In the genomic region with DNA sequence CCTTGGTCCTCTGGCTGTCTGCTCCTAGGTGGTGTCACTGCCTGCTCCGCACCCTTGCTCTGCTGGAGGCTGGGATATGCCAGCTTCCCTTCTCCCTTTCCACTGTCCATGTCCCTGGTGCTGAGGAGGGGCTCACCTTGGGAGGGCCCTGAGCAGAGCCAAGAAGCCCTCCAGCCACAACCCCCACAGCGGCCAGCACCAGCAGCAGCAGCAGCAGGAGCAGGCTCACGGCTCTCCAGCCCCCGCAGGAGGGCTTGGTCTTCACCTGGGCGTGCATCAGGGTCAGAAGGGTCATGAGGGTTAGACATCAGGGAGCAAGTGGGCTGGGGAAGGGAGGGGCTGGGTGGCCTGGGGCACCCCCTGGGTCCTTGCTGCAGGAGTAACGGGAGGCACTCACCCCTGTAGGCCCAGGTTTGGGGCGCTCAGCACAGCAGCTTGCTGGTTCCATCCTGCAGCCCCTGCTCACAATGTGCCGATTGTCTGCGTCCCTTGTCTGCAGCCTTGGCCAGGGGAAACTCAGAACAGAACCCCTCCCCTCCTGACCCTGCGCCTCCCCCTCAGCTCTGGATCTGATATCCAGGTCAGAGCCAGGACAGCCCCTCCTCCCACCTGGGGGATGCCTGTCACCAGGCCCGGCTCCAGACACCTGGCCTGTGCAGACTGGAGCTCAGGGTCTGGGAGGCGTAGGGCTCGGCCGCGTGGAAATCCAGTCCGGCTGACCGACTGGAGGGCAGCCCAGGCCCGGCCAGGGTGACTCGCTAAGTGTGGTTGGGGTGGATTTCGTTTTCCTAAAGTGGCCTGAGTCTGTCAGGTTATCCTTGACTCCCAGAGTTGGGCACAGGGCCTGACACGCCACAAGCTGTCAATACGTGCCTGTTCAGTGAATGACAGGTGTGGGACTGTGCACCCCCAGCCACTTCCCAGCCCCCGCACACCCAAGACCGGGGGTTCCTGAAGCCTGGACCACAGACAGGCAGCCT, we compare ENCODE assay signal across 10 cellular contexts. TPM values are rescaled to one million over a fixed set of nuclear protein-coding genes. Genes with fewer than 3 reads are reported as not detected.
DNase-seq lines count a peak whose midpoint lies in the region; ATAC-seq, FAIRE-seq and TF ChIP-seq lines count a peak whose summit lies in the region.
"Had no signal": no experiment of that assay in that cellular context is flagged by ENCODE, and none has a peak within 500 bp of the region (broad histone marks: within the 10 kb centered on the region; RNA-seq: fewer than 3 reads in every experiment).

Gene BRICD5, minus strand, starts transcription at position 478 of the 980 bp plus-strand sequence. Its CDS starts 30 bp downstream, at position 448.

- DNase-seq in HepG2 (ENCODE audit: low spot score): peak; percentile 76
- no peak for DNase-seq in right lobe of liver
- peak; percentile 61 for DNase-seq in WTC11 (ENCODE audit: low spot score)
- peak; percentile 82 for DNase-seq in left kidney (ENCODE audit: low read depth, low spot score)
- DNase-seq in upper lobe of left lung: no peak
- no peak for DNase-seq in T-helper 9 cell
- DNase-seq in cerebellar nuclear complex (lab: John Stamatoyannopoulos, UW): no peak
- DNase-seq: occipital lobe, SW 1271 had no signal

- in situ Hi-C loops in HepG2 (cut with HindIII; ENCODE audit: extremely low pct_ligation_motif_present, low pct_unique_long_range_greater_than_20kb): no loop called here

- peaks cover 52% of the 10 kb centered on the region for H3K4me1 ChIP-seq in HepG2 (ENCODE audit: insufficient read depth, low read length)
- H3K4me1 ChIP-seq in right lobe of liver: peaks cover 0 to 27% (median 15%) of the 10 kb centered on the region in 4 donors
- peaks cover 38 to 49% (median 40%) of the 10 kb centered on the region in 4 donors for H3K4me1 ChIP-seq in upper lobe of left lung

- no peaks in the 10 kb centered on the region for H3K27me3 Mint-ChIP-seq in WTC11 (ENCODE audit: low read depth)

- BruUV-seq in HepG2 (replicated peaks; lab: Mats Ljungman, UMichigan): no TSS peak

- no peak for TF ChIP-seq CTCF in HepG2 (CRISPR knock-in tag; IDR thresholded peaks at IDR 0.05)
- TF ChIP-seq CTCF in right lobe of liver (IDR thresholded peaks at IDR 0.05): no peak
- no peak for TF ChIP-seq CTCF in WTC11 (IDR thresholded peaks at IDR 0.05)
- no peak for TF ChIP-seq CTCF in upper lobe of left lung (IDR thresholded peaks at IDR 0.05)

- H4K20me1 ChIP-seq in HepG2 (ENCODE audit: insufficient read depth, low read length): 0 out of 2 replicates have a peak, but pooled peaks cover 3% of the 10 kb centered on the region

- H3K27ac Mint-ChIP-seq in WTC11: peak within 1 kb of the TSS; percentile 49; the same call in 1 of the 2 replicates

- peak within 1 kb of the TSS in 1 of 3 experiments; percentile 30; a peak in 1 of 6 replicates for H3K4me3 ChIP-seq in HepG2 (replicated peaks in 1 of 3; ENCODE audit: insufficient read depth in 1 of 3, low read depth in 2 of 3, low read length in 3 of 3)
- no peak within 1 kb of the TSS for H3K4me3 ChIP-seq in right lobe of liver
- H3K4me3 ChIP-seq in upper lobe of left lung: no peak within 1 kb of the TSS

- H3K36me3 Mint-ChIP-seq in WTC11: peaks cover 25% of the 10 kb centered on the region

- POLR2A ChIA-PET in HepG2 (lab: Yijun Ruan, JAX) (interaction anchor here (1.3 to 1.4 kb wide), 3 partner anchors 16 to 56 kb away, joined by 3 to 6 read pairs (median 5); partner anchors contain the start of genes ECI1 and TRAF7), WTC11 (lab: Charles Lee) (interaction anchor here (1.0 to 1.9 kb wide), 6 partner anchors 11 to 163 kb away, joined by 3 to 10 read pairs (median 4); partner anchors contain the start of genes ECI1, NTHL1, TRAF7 and TSC2)

- H3K4me1 Mint-ChIP-seq in WTC11: peaks cover 31% of the 10 kb centered on the region

- H3K9ac ChIP-seq in HepG2 (ENCODE audit: insufficient read depth, low read depth, low read length): peak within 1 kb of the TSS; percentile 8; the same call in 1 of the 2 replicates

- TF ChIP-seq EP300 in HepG2 (IDR thresholded peaks at IDR 0.05; ENCODE audit: low read depth in 2 of 2, low read length in 2 of 2): no peak
- TF ChIP-seq EP300 in HepG2 (CRISPR knock-in tag; IDR thresholded peaks at IDR 0.05; ENCODE audit: borderline replicate concordance): no peak
- no peak for TF ChIP-seq EP300 in upper lobe of left lung (IDR thresholded peaks at IDR 0.05)

- ATAC-seq in HepG2: peak; percentile 32
- ATAC-seq in right lobe of liver: no peak
- ATAC-seq in WTC11: peak; percentile 14
- no peak for ATAC-seq in upper lobe of left lung (ENCODE audit: low FRiP score in 2 of 2)
- no peak for ATAC-seq in HG03457 (IDR thresholded peaks at IDR 0.05; ENCODE audit: unreplicated experiment)

- peak; percentile 63 for FAIRE-seq in HepG2 (lab: Jason Lieb, UNC)

- CTCF ChIA-PET in HepG2 (lab: Yijun Ruan, JAX; ENCODE audit: low intra/inter-chr PET ratio, low total read pairs): no interaction called here
- CTCF ChIA-PET in WTC11 (lab: Charles Lee): interaction anchor here (3.4 kb wide), 1 partner anchor 16 kb away, joined by 28 read pairs; no protein-coding TSS in a partner anchor

- H3K9me3 ChIP-seq in HepG2 (ENCODE audit: low read length) (no peaks in the 10 kb centered on the region), right lobe of liver (no peaks in the 10 kb centered on the region), upper lobe of left lung (no peaks in the 10 kb centered on the region)

- intact Hi-C loops in HepG2 (cut with micrococcal nuclease; ENCODE audit: unreplicated experiment) (no loop called here), right lobe of liver (cut with DNase I) (no loop called here)

- H3K4me3 Mint-ChIP-seq in WTC11: no peak within 1 kb of the TSS; the same call in 1 of the 2 replicates

- H3K4me2 ChIP-seq in HepG2 (ENCODE audit: low read depth, low read length): peak within 1 kb of the TSS; percentile 63

- H3K27ac ChIP-seq in HepG2 (ENCODE audit: extremely low read length, insufficient read depth, low read length): peak within 1 kb of the TSS; percentile 59
- H3K27ac ChIP-seq in right lobe of liver: no peak within 1 kb of the TSS
- peak within 1 kb of the TSS; percentile 10 to 87 (median 63) for H3K27ac ChIP-seq in upper lobe of left lung

- H3K79me2 ChIP-seq in HepG2 (ENCODE audit: insufficient read depth, low read length): peaks cover 28% of the 10 kb centered on the region

- TF ChIP-seq POLR2A in HepG2 (IDR thresholded peaks at IDR 0.05; ENCODE audit: insufficient read depth in 1 of 2, low read depth in 2 of 2, low read length in 2 of 2): peak in 1 of 2 experiments; percentile 33; a peak in 2 of 4 replicates
- no peak for TF ChIP-seq POLR2A in right lobe of liver (IDR thresholded peaks at IDR 0.05)
- no peak for TF ChIP-seq POLR2A in upper lobe of left lung (IDR thresholded peaks at IDR 0.05)

- no peak within 1 kb of the TSS for H2AFZ ChIP-seq in HepG2 (ENCODE audit: low read length)

- H3K36me3 ChIP-seq in HepG2 (replicated peaks in 1 of 2; ENCODE audit: control insufficient read depth in 1 of 2, insufficient read depth in 2 of 2, low read length in 2 of 2) (peaks cover 4 to 20% of the 10 kb centered on the region in 2 experiments; a peak in 4 of 5 replicates), right lobe of liver (peaks cover 0 to 19% (median 7%) of the 10 kb centered on the region in 4 donors), upper lobe of left lung (peaks cover 0 to 42% (median 33%) of the 10 kb centered on the region in 4 donors)

- 75% methylated on average over 3 of the region's 24 CpGs for WGBS in HepG2 (ENCODE audit: low lambda C conversion rate)
- 57% methylated on average over 1 of the region's 24 CpGs for WGBS in right lobe of liver (ENCODE audit: insufficient coverage, low coverage, low lambda C conversion rate, missing lambda C conversion rate)
- WGBS in upper lobe of left lung, 2 donors: 73 to 84% methylated on average over 6 to 16 of the region's 24 CpGs

- H3K27me3 ChIP-seq in HepG2 (ENCODE audit: control insufficient read depth in 1 of 2, insufficient read depth in 2 of 2, low read length in 2 of 2) (no peaks in the 10 kb centered on the region; a peak in 1 of 5 replicates), right lobe of liver (no peaks in the 10 kb centered on the region), upper lobe of left lung (no peaks in the 10 kb centered on the region)

- TF ChIP-seq RAD21 in HepG2 (CRISPR knock-in tag; IDR thresholded peaks at IDR 0.05): peak; percentile 5; the same call in 1 of the 2 replicates

- no peaks in the 10 kb centered on the region for H3K9me3 Mint-ChIP-seq in WTC11

TF ChIP-seq in HepG2, 621 proteins besides CTCF, POLR2A, EP300 and RAD21 (continues in another document):
- no peak for TF ChIP-seq SIN3A (IDR thresholded peaks at IDR 0.05; ENCODE audit: borderline replicate concordance, low read depth, low read length)

TF ChIP-seq in WTC11, 78 proteins besides CTCF, POLR2A, EP300 and RAD21 (continues in another document):
- TF ChIP-seq JAZF1 (CRISPR knock-in tag; IDR thresholded peaks at IDR 0.05) (no peak), CREM (CRISPR knock-in tag; IDR thresholded peaks at IDR 0.05) (no peak)

RNA-seq across cellular contexts. Expression of gene BRICD5, which starts in this region (rescaled TPM):
- 1.7 and 5.8 TPM in 2 replicates for total RNA-seq in HepG2 (2016; rRNA removed; fragmentation: Illumina TruSeq; extraction: Trizol)
- total RNA-seq in HepG2 (2016; cell fraction: cytosol; rRNA removed; fragmentation: Illumina TruSeq; extraction: Trizol; ENCODE audit: low read depth): 2.2 and 3.3 TPM in 2 replicates
- total RNA-seq in HepG2 (2016; cell fraction: insoluble cytoplasmic fraction; rRNA removed; fragmentation: Illumina TruSeq; extraction: Trizol): 1.6 and 6.3 TPM in 2 replicates
- total RNA-seq in HepG2 (2016; cell fraction: membrane; rRNA removed; fragmentation: Illumina TruSeq; extraction: Trizol): 1.4 and 2.7 TPM in 2 replicates
- total RNA-seq in HepG2 (2016; cell fraction: nucleus; rRNA removed; fragmentation: Illumina TruSeq; extraction: Trizol): 5.3 and 6.8 TPM in 2 replicates
- polyA plus RNA-seq in HepG2 (2011; rRNA removed): 1.6 and 2.0 TPM in 2 replicates
- polyA plus RNA-seq in HepG2 (2011; cell fraction: cytosol; rRNA removed): 0.71 and 1.3 TPM in 2 replicates
- polyA plus RNA-seq in HepG2 (2011; cell fraction: nucleus; rRNA removed): 20.0 and 26.3 TPM in 2 replicates
- polyA plus RNA-seq in HepG2 (2012): 3.3 and 5.8 TPM in 2 replicates
- polyA plus RNA-seq in HepG2 (2016; cell fraction: cytosol; fragmentation: Illumina TruSeq; extraction: Trizol; ENCODE audit: low read depth): 1.9 and 3.4 TPM in 2 replicates
- 1.3 and 2.2 TPM in 2 replicates for polyA plus RNA-seq in HepG2 (2016; cell fraction: insoluble cytoplasmic fraction; fragmentation: Illumina TruSeq; extraction: Trizol; ENCODE audit: low read depth)
- polyA plus RNA-seq in HepG2 (2016; cell fraction: membrane; fragmentation: Illumina TruSeq; extraction: Trizol; ENCODE audit: low read depth): 0.97 and 1.2 TPM in 2 replicates
- polyA plus RNA-seq in HepG2 (2016; cell fraction: nucleus; fragmentation: Illumina TruSeq; extraction: Trizol; ENCODE audit: insufficient read depth, low read depth): 15.3 and 20.5 TPM in 2 replicates
- 0.72 and 4.8 TPM in 2 replicates for polyA minus RNA-seq in HepG2 (2011; rRNA and poly(A)+ RNA removed; ENCODE audit: low replicate concordance)
- polyA minus RNA-seq in HepG2 (2011; cell fraction: cytosol; rRNA and poly(A)+ RNA removed): 3.1 TPM in 1 of 2 replicates, not detected in the other
- 3.1 and 8.0 TPM in 2 replicates for polyA minus RNA-seq in HepG2 (2011; cell fraction: nucleus; rRNA and poly(A)+ RNA removed)
- total RNA-seq in right lobe of liver: 1 to 10 TPM in 4 of 6 experiments, under 1 TPM in 2; 0.74 to 3.7 (median 2.0) TPM
- 12.5 to 15.2 TPM (median 13.6 TPM) in 3 replicates for total RNA-seq in WTC11 (2021)
- total RNA-seq in upper lobe of left lung: 10 to 100 TPM in 3 of 6 donors, 1 to 10 TPM in 3; 4.0 to 70.2 (median 10.8) TPM

Comparison
In these comparisons a context has a peak if more than half of its experiments do, and no peak if none do; other contexts are left out.
1. ATAC-seq: peak in HepG2 (single experiment) and WTC11 (single experiment); none in right lobe of liver (0 of 4), upper lobe of left lung (0 of 2) and HG03457 (single experiment).
2. DNase-seq: peak in HepG2 (single experiment), WTC11 (single experiment) and left kidney (single experiment); none in right lobe of liver (0 of 3), upper lobe of left lung (0 of 2), T-helper 9 cell (single experiment) and cerebellar nuclear complex (0 of 2).
3. H3K27ac ChIP-seq: peak in HepG2 (single experiment) and upper lobe of left lung (4 of 4); none in right lobe of liver (0 of 3).
4. Of the 50 proteins assayed by ChIP-seq in both HepG2 and WTC11: peak only in HepG2: ATF2, FOXP4, NR2C2, ZNF121 and ZNF317; only in WTC11: CREB1, E2F5, FOXP1, HMGXB4, IRF1, NFYB and 4 more; in both: MAX and ZNF281; in neither: 33.